39 cellular contexts compared by ENCODE assay signal in genomic region chr16:80226499-80226898, GRCh38.
"Had no signal": no experiment of that assay in that cellular context is flagged by ENCODE, and none has a peak within 500 bp of the region (broad histone marks: within the 10 kb centered on the region; RNA-seq: fewer than 3 reads in every experiment).

No MANE protein-coding gene starts in this region.

- H3K4me3 ChIP-seq: adrenal gland, ascending aorta, body of pancreas, breast epithelium, cardiac muscle cell had no signal

- DNase-seq: activated effector memory CD4-positive, alpha-beta T cell treated with anti-CD3 and anti-CD28 coated beads, Interleukin-2, amount 50 U/mL, for 16 hours; activated effector memory CD4-positive, alpha-beta T cell treated with Interleukin-2 at 50 U/mL for 16 hours; activated gamma-delta T cell; activated gamma-delta T cell treated with Interleukin-2 at 50 U/mL for 16 hours; activated naive CD4-positive, alpha-beta T cell; activated naive CD4-positive, alpha-beta T cell treated with anti-CD3 and anti-CD28 coated beads for 36 hours; activated naive CD4-positive, alpha-beta T cell treated with anti-CD3 and anti-CD28 coated beads, Interleukin-2, amount 10 ng/mL, durations not matched to agents 7 days and 5 days; activated naive CD4-positive, alpha-beta T cell treated with anti-CD3 and anti-CD28 coated beads, Interleukin-2, amount 50 U/mL, for 16 hours; activated naive CD4-positive, alpha-beta T cell treated with Interleukin-2 at 50 U/mL for 16 hours; activated naive CD8-positive, alpha-beta T cell treated with anti-CD3 and anti-CD28 coated beads for 36 hours; activated naive CD8-positive, alpha-beta T cell treated with anti-CD3 and anti-CD28 coated beads, Interleukin-2, amount 10 ng/mL, durations not matched to agents 7 days and 5 days; activated naive CD8-positive, alpha-beta T cell treated with anti-CD3 and anti-CD28 coated beads, Interleukin-2, amount 50 U/mL, for 24 hours; activated T-cell treated with anti-CD3 and anti-CD28 coated beads, Interleukin-2, amount 50 U/mL, for 1 hour; activated T-cell treated with anti-CD3 and anti-CD28 coated beads, Interleukin-2, amount 50 U/mL, for 24 hours; activated T-cell treated with anti-CD3 and anti-CD28 coated beads, Interleukin-2, amount 50 U/mL, for 4 hours; activated T-cell treated with anti-CD3 and anti-CD28 coated beads, Interleukin-2, amount 50 U/mL, for 48 hours; activated T-cell treated with anti-CD3 and anti-CD28 coated beads, Interleukin-2, amount 50 U/mL, for 72 hours; adrenal gland; amniotic stem cell; amygdala; anterior cingulate cortex; aorta; body of pancreas; brain microvascular endothelial cell; caudate nucleus; central memory CD4-positive, alpha-beta T cell; cerebellar nuclear complex had no signal

- H3K4me1 ChIP-seq: adrenal gland, body of pancreas, breast epithelium had no signal

- H3K36me3 Mint-ChIP-seq: activated naive CD4-positive, alpha-beta T cell treated with anti-CD3 and anti-CD28 coated beads, Interleukin-2, amount 10 ng/mL, durations not matched to agents 7 days and 5 days; activated naive CD4-positive, alpha-beta T cell treated with anti-CD3 and anti-CD28 coated beads, Interleukin-2, amount 50 U/mL, for 24 hours; activated naive CD8-positive, alpha-beta T cell; activated naive CD8-positive, alpha-beta T cell treated with anti-CD3 and anti-CD28 coated beads for 36 hours; activated naive CD8-positive, alpha-beta T cell treated with anti-CD3 and anti-CD28 coated beads, Interleukin-2, amount 10 ng/mL, durations not matched to agents 7 days and 5 days; brain had no signal

- ATAC-seq: activated naive CD4-positive, alpha-beta T cell treated with anti-CD3 and anti-CD28 coated beads, Interleukin-2, amount 50 U/mL, for 72 hours; activated naive CD8-positive, alpha-beta T cell treated with anti-CD3 and anti-CD28 coated beads, Interleukin-2, amount 50 U/mL, for 24 hours; activated T-cell treated with anti-CD3 and anti-CD28 coated beads, Interleukin-2, amount 50 U/mL, for 4 hours; activated T-cell treated with anti-CD3 and anti-CD28 coated beads, Interleukin-2, amount 50 U/mL, for 72 hours; activated T-helper 17 cell treated with anti-CD3 and anti-CD28 coated beads, Interleukin-2, amount 50 U/mL, for 72 hours; body of pancreas had no signal

- H3K27me3 ChIP-seq: adrenal gland, ascending aorta, body of pancreas, brain microvascular endothelial cell, breast epithelium had no signal

- H3K27ac Mint-ChIP-seq: activated naive CD4-positive, alpha-beta T cell treated with anti-CD3 and anti-CD28 coated beads for 36 hours; activated naive CD4-positive, alpha-beta T cell treated with anti-CD3 and anti-CD28 coated beads, Interleukin-2, amount 10 ng/mL, durations not matched to agents 7 days and 5 days; activated naive CD4-positive, alpha-beta T cell treated with anti-CD3 and anti-CD28 coated beads, Interleukin-2, amount 50 U/mL, for 24 hours; activated naive CD4-positive, alpha-beta T cell treated with anti-CD3 and anti-CD28 coated beads, Interleukin-2, amount 50 U/mL, for 72 hours; activated naive CD8-positive, alpha-beta T cell; activated naive CD8-positive, alpha-beta T cell treated with anti-CD3 and anti-CD28 coated beads for 36 hours; activated naive CD8-positive, alpha-beta T cell treated with anti-CD3 and anti-CD28 coated beads, Interleukin-2, amount 10 ng/mL, durations not matched to agents 7 days and 5 days; activated naive CD8-positive, alpha-beta T cell treated with anti-CD3 and anti-CD28 coated beads, Interleukin-2, amount 50 U/mL, for 24 hours; activated T-cell treated with anti-CD3 and anti-CD28 coated beads, Interleukin-2, amount 50 U/mL, for 24 hours; activated T-cell treated with anti-CD3 and anti-CD28 coated beads, Interleukin-2, amount 50 U/mL, for 72 hours; activated T-helper 1 cell treated with anti-CD3 and anti-CD28 coated beads, Interleukin-12 subunit alpha, Interleukin-12 subunit beta, Interleukin-2, Interleukin-4 antibody, amounts not matched to agents 30 ng/mL and 10 ng/mL and 1 ng/mL, durations not matched to agents 14 hours and 24 hours and 36 hours; activated T-helper 17 cell treated with anti-CD3 and anti-CD28 coated beads, Interleukin-2, amount 50 U/mL, for 72 hours; activated T-helper 2 cell treated with anti-CD3 and anti-CD28 coated beads, Interferon-gamma antibody, Interleukin-2, Interleukin-4, amounts not matched to agents 10 μg/mL and 5 μg/mL and 100 μg/mL, durations not matched to agents 14 hours and 24 hours and 36 hours; brain had no signal

- H3K4me1 Mint-ChIP-seq: activated naive CD4-positive, alpha-beta T cell treated with anti-CD3 and anti-CD28 coated beads, Interleukin-2, amount 10 ng/mL, durations not matched to agents 7 days and 5 days; activated naive CD4-positive, alpha-beta T cell treated with anti-CD3 and anti-CD28 coated beads, Interleukin-2, amount 50 U/mL, for 24 hours; activated naive CD8-positive, alpha-beta T cell treated with anti-CD3 and anti-CD28 coated beads for 36 hours; activated naive CD8-positive, alpha-beta T cell treated with anti-CD3 and anti-CD28 coated beads, Interleukin-2, amount 10 ng/mL, durations not matched to agents 7 days and 5 days; activated naive CD8-positive, alpha-beta T cell treated with anti-CD3 and anti-CD28 coated beads, Interleukin-2, amount 50 U/mL, for 24 hours; activated T-helper 17 cell treated with anti-CD3 and anti-CD28 coated beads, Interleukin-2, amount 50 U/mL, for 72 hours; brain; central memory CD8-positive, alpha-beta T cell had no signal

- H3K9me3 ChIP-seq: adrenal gland, body of pancreas had no signal

- H3K4me3 Mint-ChIP-seq: activated naive CD4-positive, alpha-beta T cell treated with anti-CD3 and anti-CD28 coated beads for 36 hours; activated naive CD4-positive, alpha-beta T cell treated with anti-CD3 and anti-CD28 coated beads, Interleukin-2, amount 10 ng/mL, durations not matched to agents 7 days and 5 days; activated naive CD4-positive, alpha-beta T cell treated with anti-CD3 and anti-CD28 coated beads, Interleukin-2, amount 50 U/mL, for 24 hours; activated naive CD8-positive, alpha-beta T cell; activated naive CD8-positive, alpha-beta T cell treated with anti-CD3 and anti-CD28 coated beads for 36 hours; activated naive CD8-positive, alpha-beta T cell treated with anti-CD3 and anti-CD28 coated beads, Interleukin-2, amount 10 ng/mL, durations not matched to agents 7 days and 5 days; activated naive CD8-positive, alpha-beta T cell treated with anti-CD3 and anti-CD28 coated beads, Interleukin-2, amount 50 U/mL, for 24 hours; activated T-cell treated with anti-CD3 and anti-CD28 coated beads, Interleukin-2, amount 50 U/mL, for 24 hours; activated T-cell treated with anti-CD3 and anti-CD28 coated beads, Interleukin-2, amount 50 U/mL, for 4 hours; activated T-cell treated with anti-CD3 and anti-CD28 coated beads, Interleukin-2, amount 50 U/mL, for 72 hours; activated T-helper 1 cell treated with anti-CD3 and anti-CD28 coated beads, Interleukin-12 subunit alpha, Interleukin-12 subunit beta, Interleukin-2, Interleukin-4 antibody, amounts not matched to agents 30 ng/mL and 10 ng/mL and 1 ng/mL, durations not matched to agents 14 hours and 24 hours and 36 hours; activated T-helper 17 cell treated with anti-CD3 and anti-CD28 coated beads, Interleukin-2, amount 50 U/mL, for 72 hours; brain; central memory CD8-positive, alpha-beta T cell had no signal

- FAIRE-seq: astrocyte had no signal

- H3K27me3 Mint-ChIP-seq: activated naive CD4-positive, alpha-beta T cell treated with anti-CD3 and anti-CD28 coated beads, Interleukin-2, amount 10 ng/mL, durations not matched to agents 7 days and 5 days; activated naive CD4-positive, alpha-beta T cell treated with anti-CD3 and anti-CD28 coated beads, Interleukin-2, amount 50 U/mL, for 24 hours; activated naive CD8-positive, alpha-beta T cell treated with anti-CD3 and anti-CD28 coated beads for 36 hours; activated naive CD8-positive, alpha-beta T cell treated with anti-CD3 and anti-CD28 coated beads, Interleukin-2, amount 10 ng/mL, durations not matched to agents 7 days and 5 days had no signal

- H3K36me3 ChIP-seq: adrenal gland, ascending aorta, brain microvascular endothelial cell, breast epithelium, cardiac muscle cell had no signal

- H3K27ac ChIP-seq: adrenal gland, ascending aorta, body of pancreas, brain microvascular endothelial cell, breast epithelium, cardiac muscle cell had no signal
